ENCODE assay signal across 8 cellular contexts in the genomic region with DNA sequence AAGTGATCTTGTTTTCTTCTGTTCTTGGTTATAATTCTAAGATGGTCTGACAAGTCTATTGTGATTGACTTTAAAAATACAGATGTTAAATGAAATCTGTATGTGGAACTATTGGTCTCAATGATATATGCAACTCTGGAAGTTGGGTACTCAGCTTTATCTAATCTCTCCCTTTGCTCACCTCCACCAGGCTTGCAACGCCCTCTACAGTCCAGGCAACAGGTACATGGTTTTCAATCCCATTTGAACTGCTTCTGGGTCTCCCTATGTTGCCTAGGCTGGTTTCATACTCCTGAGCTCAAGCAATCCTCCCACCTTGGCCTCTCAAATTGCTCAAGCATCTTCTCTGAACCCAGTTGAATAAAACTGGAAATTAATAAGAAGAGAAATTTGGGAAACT. TPM values are rescaled to one million over a fixed set of nuclear protein-coding genes. Genes with fewer than 3 reads are reported as not detected.
DNase-seq lines count a peak whose midpoint lies in the region; ATAC-seq, FAIRE-seq and TF ChIP-seq lines count a peak whose summit lies in the region.

No MANE protein-coding gene starts in this region.

- in situ Hi-C loops in mammary epithelial cell (cut with MboI; ENCODE audit: low sequenced_read_pairs in 2 of 2) = loop anchor here in 1 of 2 donors (10.0 kb wide), 1 partner anchor 277 kb away; no protein-coding TSS in a partner anchor

- ATAC-seq in T-cell (replicated peaks in 1 of 4) = peak in 3 of 4 experiments; percentile 56 to 86 (median 81)
- ATAC-seq in pancreas = peak in 1 of 4 donors; percentile 82
- no peak for ATAC-seq in GM21576 (IDR thresholded peaks at IDR 0.05; ENCODE audit: unreplicated experiment)
- no peak for ATAC-seq in HG03460 (IDR thresholded peaks at IDR 0.05; ENCODE audit: unreplicated experiment)
- no peak for ATAC-seq in GM21619 (IDR thresholded peaks at IDR 0.05; ENCODE audit: unreplicated experiment)
- ATAC-seq in HG02798 (IDR thresholded peaks at IDR 0.05; ENCODE audit: poor library complexity, unreplicated experiment) = no peak

- peak; percentile 43 to 76 for TF ChIP-seq CTCF in mammary epithelial cell (conservative IDR thresholded peaks at IDR 0.05 in 1 of 2, IDR thresholded peaks at IDR 0.05 in 1 of 2; ENCODE audit: extremely low read depth in 1 of 2, insufficient read depth in 1 of 2, low read depth in 1 of 2, low read length in 2 of 2)
- TF ChIP-seq CTCF in pancreas (IDR thresholded peaks at IDR 0.05) = no peak

- 0% methylated on average over 1 of the region's 1 CpG for WGBS in mammary epithelial cell (ENCODE audit: low coverage, missing lambda C conversion rate)
- 0 to 5% methylated on average over 1 of the region's 1 CpG for WGBS in pancreas, 2 donors

- H4K20me1 ChIP-seq in mammary epithelial cell (ENCODE audit: insufficient read depth, low read length) = no peaks in the 10 kb centered on the region

- peaks cover 0 to 23% (median 8%) of the 10 kb centered on the region in 3 donors for H3K4me1 Mint-ChIP-seq in T-cell

- intact Hi-C loops in mammary epithelial cell (cut with micrococcal nuclease) (loop anchor here (1.0 kb wide), 1 partner anchor 260 kb away; no protein-coding TSS in a partner anchor), pancreas (cut with DNase I) (loop anchor here in 1 of 3 donors (10.0 kb wide), 1 partner anchor 257 kb away; the partner anchor contains the start of gene HLA-DRA)

- H3K27ac ChIP-seq in mammary epithelial cell (ENCODE audit: insufficient read depth, low read depth, low read length) (no peak overlapping the region), pancreas (no peak overlapping the region)

- no peak overlapping the region for H3K4me2 ChIP-seq in mammary epithelial cell (ENCODE audit: insufficient read depth, low read depth, low read length)

- no peak overlapping the region for H3K27ac Mint-ChIP-seq in T-cell

- H2AFZ ChIP-seq in mammary epithelial cell (ENCODE audit: low read depth, low read length) = no peak overlapping the region

- H3K4me3 ChIP-seq in mammary epithelial cell (replicated peaks in 1 of 3; ENCODE audit: insufficient read depth in 1 of 3, low read depth in 2 of 3, low read length in 3 of 3) = no peak overlapping the region
- no peak overlapping the region for H3K4me3 ChIP-seq in pancreas

- POLR2A ChIA-PET in T-cell (lab: Charles Lee) = no interaction called here

- H3K79me2 ChIP-seq in mammary epithelial cell (ENCODE audit: insufficient read depth, low read length) = no peaks in the 10 kb centered on the region

- H3K27me3 ChIP-seq in mammary epithelial cell (ENCODE audit: insufficient read depth, low read length) = peaks cover 4% of the 10 kb centered on the region
- H3K27me3 ChIP-seq in pancreas = no peaks in the 10 kb centered on the region

- H3K9ac ChIP-seq in mammary epithelial cell (ENCODE audit: insufficient read depth, low read length) = no peak overlapping the region

- H3K36me3 ChIP-seq in mammary epithelial cell (ENCODE audit: insufficient read depth, low read length) (no peaks in the 10 kb centered on the region), pancreas (no peaks in the 10 kb centered on the region)

- H3K4me1 ChIP-seq in mammary epithelial cell (ENCODE audit: insufficient read depth, low read length) (no peaks in the 10 kb centered on the region), pancreas (no peaks in the 10 kb centered on the region)

- BruUV-seq in mammary epithelial cell (replicated peaks; lab: Mats Ljungman, UMichigan) = no TSS peak

- no peak for DNase-seq in GM19239 (ENCODE audit: insufficient read length, low spot score)
- DNase-seq in T-cell = peak in 33 of 34 experiments; percentile 3 to 72 (median 46)
- peak; percentile 45 for DNase-seq in mammary epithelial cell
- peak in 1 of 6 donors; percentile 17 for DNase-seq in pancreas

- dilution Hi-C loops in mammary epithelial cell (cut with HindIII; ENCODE audit: low sequenced_read_pairs) = no loop called here

- FAIRE-seq in GM19239 (lab: Jason Lieb, UNC) (peak; percentile 91), pancreas (lab: Jason Lieb, UNC) (peak; percentile 37)

- H3K9me3 ChIP-seq in mammary epithelial cell (replicated peaks; ENCODE audit: insufficient read depth, low read length) (no peaks in the 10 kb centered on the region), pancreas (no peaks in the 10 kb centered on the region)

- H3K36me3 Mint-ChIP-seq in T-cell = no peaks in the 10 kb centered on the region

- no peaks in the 10 kb centered on the region for H3K9me3 Mint-ChIP-seq in T-cell

- H3K27me3 Mint-ChIP-seq in T-cell = peaks cover 13 to 35% of the 10 kb centered on the region in 2 donors

- CTCF ChIA-PET in T-cell (lab: Charles Lee) = interaction anchor here (0.5 to 1.5 kb wide), 14 partner anchors 20 to 1041 kb away, joined by 3 to 9 read pairs (median 4); partner anchors contain the start of genes HLA-DQB1 (in 1 of the 2), HLA-DRA (in 1 of the 2) and TAP1 (in 1 of the 2)
- CTCF ChIA-PET in mammary epithelial cell (lab: Charles Lee; ENCODE audit: low non-redundant PET) = interaction anchor here (0.6 to 1.1 kb wide), 2 partner anchors 69 to 177 kb away, joined by 3 to 6 read pairs; no protein-coding TSS in a partner anchor

- H3K4me3 Mint-ChIP-seq in T-cell = no peak overlapping the region

RNA-seq across cellular contexts. Expression of gene HLA-DQB1, which starts 25.6 kb away (rescaled TPM):
- 10 to 100 TPM in 4 of 5 donors, 1 to 10 TPM in 1; 4.2 to 28.1 (median 17.0) TPM for total RNA-seq in T-cell
- 10 to 100 TPM in 1 of 2 donors, under 1 TPM in 1; 0.17 to 10.7 TPM for total RNA-seq in mammary epithelial cell
- polyA plus RNA-seq in mammary epithelial cell = 0.23 TPM
- polyA minus RNA-seq in mammary epithelial cell = not detected
- total RNA-seq in pancreas = 10 to 100 TPM in 1 of 6 donors, 1 to 10 TPM in 4, under 1 TPM in 1; 0.63 to 17.6 (median 3.3) TPM
- polyA plus RNA-seq in pancreas = 10 to 100 TPM; 22.8 to 24.7 TPM

RNA-seq across cellular contexts. Expression of gene HLA-DQA2, which starts 49.2 kb away (rescaled TPM):
- total RNA-seq in T-cell (1 to 10 TPM in 3 of 5 donors, under 1 TPM in 2; 0.35 to 2.7 (median 1.1) TPM), mammary epithelial cell (not detected), pancreas (1 to 10 TPM in 2 of 6 donors, under 1 TPM in 2, not detected in 2; 0.09 to 6.0 (median 2.3) TPM)
- polyA plus RNA-seq in mammary epithelial cell (not detected), pancreas (under 1 TPM in 1 of 2 donors, not detected in 1; 0.14 TPM)
- not detected for polyA minus RNA-seq in mammary epithelial cell

RNA-seq across cellular contexts. Expression of gene HLA-DQA1, which starts 54.8 kb away (rescaled TPM):
- 10 to 100 TPM in 3 of 5 donors, 1 to 10 TPM in 2; 6.9 to 25.8 (median 10.8) TPM for total RNA-seq in T-cell
- not detected for total RNA-seq in mammary epithelial cell
- not detected for polyA plus RNA-seq in mammary epithelial cell
- not detected for polyA minus RNA-seq in mammary epithelial cell
- total RNA-seq in pancreas = 10 to 100 TPM in 2 of 6 donors, 1 to 10 TPM in 4; 1.1 to 66.1 (median 5.0) TPM
- 1 to 10 TPM; 1.2 to 4.5 TPM for polyA plus RNA-seq in pancreas

Comparison
In these comparisons a context has a peak if more than half of its experiments do, and no peak if none do; other contexts are left out.
1. ATAC-seq: peak in T-cell (3 of 4); none in GM21576 (single experiment), HG03460 (single experiment), GM21619 (single experiment) and HG02798 (single experiment).
2. CTCF ChIP-seq: peak in mammary epithelial cell (2 of 2); none in pancreas (0 of 4).